In the genomic region with DNA sequence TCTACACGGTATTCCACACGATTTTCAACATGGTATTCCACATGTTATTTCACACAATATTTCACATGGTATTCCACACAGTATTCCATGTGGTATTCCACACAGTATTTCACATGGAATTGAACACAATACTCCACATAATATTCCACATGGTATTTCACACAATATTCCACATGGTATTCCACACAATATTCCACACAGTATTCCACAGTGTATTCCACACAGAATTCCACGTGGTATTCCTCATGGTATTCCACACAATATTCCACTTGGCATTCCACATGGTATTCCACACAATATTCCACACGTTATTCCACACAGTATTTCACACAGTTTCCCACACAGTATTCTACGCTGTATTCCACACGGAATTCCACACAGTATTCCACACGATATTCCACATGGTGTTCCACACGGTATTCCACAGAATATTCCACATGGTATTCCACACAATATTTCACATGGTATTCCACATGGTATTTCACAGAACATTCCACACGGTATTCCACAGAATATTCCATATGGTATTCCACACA, we compare ENCODE assay signal across 28 cellular contexts.
DNase-seq lines count a peak whose midpoint lies in the region; ATAC-seq and TF ChIP-seq lines count a peak whose summit lies in the region.
"Had no signal": no experiment of that assay in that cellular context is flagged by ENCODE, and none has a peak within 500 bp of the region (broad histone marks: within the 10 kb centered on the region; RNA-seq: fewer than 3 reads in every experiment).

No MANE protein-coding gene starts in this region.

- no peak for TF ChIP-seq CTCF in activated CD8-positive, alpha-beta T cell treated with anti-CD3 and anti-CD28 coated beads for 36 hours (IDR thresholded peaks at IDR 0.05)
- no peak for TF ChIP-seq CTCF in smooth muscle cell (IDR thresholded peaks at IDR 0.05; ENCODE audit: borderline replicate concordance, insufficient read depth, poor library complexity, severe bottlenecking)

- H2AFZ ChIP-seq in smooth muscle cell (ENCODE audit: low read depth), result no peak overlapping the region

- H3K79me2 ChIP-seq in smooth muscle cell (ENCODE audit: low read depth), result no peaks in the 10 kb centered on the region

- no peak for ATAC-seq in activated CD4-positive, alpha-beta T cell treated with anti-CD3 and anti-CD28 coated beads for 36 hours
- ATAC-seq in activated CD8-positive, alpha-beta T cell treated with anti-CD3 and anti-CD28 coated beads for 36 hours, result no peak
- ATAC-seq in memory B cell (ENCODE audit: low read depth) (no peak), GM21360 (IDR thresholded peaks at IDR 0.05; ENCODE audit: unreplicated experiment) (no peak)
- ATAC-seq: activated CD4-positive, CD25-positive, alpha-beta regulatory T cell treated with anti-CD3 and anti-CD28 coated beads, Interleukin-2, amount 50 U/mL, for 24 hours; body of pancreas; left lung; psoas muscle; stimulated activated naive CD8-positive, alpha-beta T cell treated with anti-CD3 and anti-CD28 coated beads, Interleukin-15, Interleukin-2, amounts not matched to agents 100 U/mL and 50 U/mL, for 24 hours had no signal

- H3K27ac ChIP-seq in CD4-positive, alpha-beta memory T cell (ENCODE audit: low read depth, low read length), result no peak overlapping the region
- no peak overlapping the region for H3K27ac ChIP-seq in smooth muscle cell (ENCODE audit: low read depth)
- H3K27ac ChIP-seq: adrenal gland, body of pancreas, left lung, psoas muscle, vagina had no signal

- intact Hi-C loops in activated CD4-positive, alpha-beta T cell treated with anti-CD3 and anti-CD28 coated beads for 36 hours (cut with DNase I, micrococcal nuclease), result loop anchor here (2.0 to 10.0 kb wide), 6 partner anchors 159 to 1077 kb away; a partner anchor contains a TSS
- intact Hi-C loops in CD4-positive, alpha-beta memory T cell (cut with micrococcal nuclease), result no loop called here
- intact Hi-C loops in activated CD8-positive, alpha-beta T cell treated with anti-CD3 and anti-CD28 coated beads for 36 hours (cut with micrococcal nuclease), result no loop called here

- no peak overlapping the region for H3K4me3 ChIP-seq in CD4-positive, alpha-beta memory T cell (ENCODE audit: low read length in 2 of 2)
- no peak overlapping the region for H3K4me3 ChIP-seq in smooth muscle cell
- H3K4me3 ChIP-seq: adrenal gland, body of pancreas, left lung, psoas muscle, vagina had no signal

- H3K9me3 ChIP-seq in CD4-positive, alpha-beta memory T cell (ENCODE audit: control insufficient read depth in 1 of 2, low read length in 2 of 2), result no peaks in the 10 kb centered on the region
- no peaks in the 10 kb centered on the region for H3K9me3 ChIP-seq in smooth muscle cell (replicated peaks; ENCODE audit: low read depth)
- H3K9me3 ChIP-seq: adrenal gland, body of pancreas, left lung, psoas muscle, vagina had no signal

- H3K4me3 Mint-ChIP-seq in activated CD4-positive, alpha-beta T cell treated with anti-CD3 and anti-CD28 coated beads for 36 hours, result peak overlapping the region; percentile 32
- peak overlapping the region in 3 of 8 donors; percentile 8 to 53 (median 28) for H3K4me3 Mint-ChIP-seq in CD4-positive, alpha-beta memory T cell
- H3K4me3 Mint-ChIP-seq in activated CD8-positive, alpha-beta T cell treated with anti-CD3 and anti-CD28 coated beads for 36 hours, result peak overlapping the region; percentile 13
- H3K4me3 Mint-ChIP-seq in memory B cell, result no peak overlapping the region

- POLR2A ChIA-PET in activated CD4-positive, alpha-beta T cell treated with anti-CD3 and anti-CD28 coated beads for 36 hours (lab: Charles Lee), result no interaction called here
- POLR2A ChIA-PET in CD4-positive, alpha-beta memory T cell (lab: Charles Lee; ENCODE audit: partially characterized antibody), result no interaction called here
- POLR2A ChIA-PET in activated CD8-positive, alpha-beta T cell treated with anti-CD3 and anti-CD28 coated beads for 36 hours (lab: Charles Lee), result no interaction called here

- WGBS in smooth muscle cell (ENCODE audit: low lambda C conversion rate), result 87% methylated on average over 9 of the region's 9 CpGs

- no peaks in the 10 kb centered on the region for H3K36me3 Mint-ChIP-seq in activated CD4-positive, alpha-beta T cell treated with anti-CD3 and anti-CD28 coated beads for 36 hours (ENCODE audit: low read depth)
- peaks cover 0 to 6% of the 10 kb centered on the region in 2 donors for H3K36me3 Mint-ChIP-seq in CD4-positive, alpha-beta memory T cell
- H3K36me3 Mint-ChIP-seq in activated CD8-positive, alpha-beta T cell treated with anti-CD3 and anti-CD28 coated beads for 36 hours (ENCODE audit: low read depth), result no peaks in the 10 kb centered on the region
- no peaks in the 10 kb centered on the region for H3K36me3 Mint-ChIP-seq in memory B cell

- H3K27me3 ChIP-seq in CD4-positive, alpha-beta memory T cell (ENCODE audit: insufficient read depth, low read length), result no peaks in the 10 kb centered on the region
- H3K27me3 ChIP-seq in smooth muscle cell (ENCODE audit: low read depth), result no peaks in the 10 kb centered on the region
- H3K27me3 ChIP-seq: adrenal gland, body of pancreas, left lung, vagina had no signal

- H3K4me2 ChIP-seq in smooth muscle cell, result no peak overlapping the region

- no peak for DNase-seq in activated CD4-positive, alpha-beta T cell treated with anti-CD3 and anti-CD28 coated beads for 36 hours
- DNase-seq in activated CD4-positive, alpha-beta T cell treated with anti-CD3 and anti-CD28 coated beads for 1 hour, result no peak
- DNase-seq in CD4-positive, alpha-beta memory T cell, result no peak
- DNase-seq in activated CD8-positive, alpha-beta T cell treated with anti-CD3 and anti-CD28 coated beads for 36 hours, result no peak
- DNase-seq in memory B cell (ENCODE audit: low spot score in 2 of 2), result no peak
- DNase-seq in AG08395 (ENCODE audit: low spot score), result no peak
- DNase-seq in smooth muscle cell (lab: John Stamatoyannopoulos, UW; ENCODE audit: unreplicated experiment), result no peak
- DNase-seq: adrenal gland; AML-193; body of pancreas; cerebellar nuclear complex; DMS53; H7; hypothalamus; left lung; mesendoderm; NCI-H1417; NCI-H2081 treated with DMSO at 0.1 percent for 48 hours; NCI-H345; NCI-H748 treated with DMSO at 0.1 percent for 48 hours; nucleus accumbens; psoas muscle; stimulated activated CD4-positive, alpha-beta T cell treated with anti-CD3 and anti-CD28 coated beads, Interleukin-15, amount 100 ng/mL, for 24 hours; stimulated activated naive CD8-positive, alpha-beta T cell treated with anti-CD3 and anti-CD28 coated beads, Interleukin-15, Interleukin-2, amounts not matched to agents 100 U/mL and 50 U/mL, for 24 hours; SW 1271 had no signal

- H3K9me3 Mint-ChIP-seq in activated CD4-positive, alpha-beta T cell treated with anti-CD3 and anti-CD28 coated beads for 36 hours (ENCODE audit: low read depth), result peaks cover 25% of the 10 kb centered on the region
- peaks cover 0 to 51% (median 3%) of the 10 kb centered on the region in 8 donors for H3K9me3 Mint-ChIP-seq in CD4-positive, alpha-beta memory T cell
- H3K9me3 Mint-ChIP-seq in activated CD8-positive, alpha-beta T cell treated with anti-CD3 and anti-CD28 coated beads for 36 hours, result peaks cover 21% of the 10 kb centered on the region
- peaks cover 6% of the 10 kb centered on the region for H3K9me3 Mint-ChIP-seq in memory B cell

- no peaks in the 10 kb centered on the region for H3K4me1 Mint-ChIP-seq in activated CD4-positive, alpha-beta T cell treated with anti-CD3 and anti-CD28 coated beads for 36 hours
- peaks cover 0 to 10% (median 3%) of the 10 kb centered on the region in 4 donors for H3K4me1 Mint-ChIP-seq in CD4-positive, alpha-beta memory T cell
- H3K4me1 Mint-ChIP-seq in activated CD8-positive, alpha-beta T cell treated with anti-CD3 and anti-CD28 coated beads for 36 hours (ENCODE audit: low read depth), result peaks cover 2% of the 10 kb centered on the region
- H3K4me1 Mint-ChIP-seq in memory B cell, result peaks cover 16% of the 10 kb centered on the region

- no peaks in the 10 kb centered on the region for H4K20me1 ChIP-seq in smooth muscle cell (ENCODE audit: low read depth)

- no peak overlapping the region for H3K9ac ChIP-seq in smooth muscle cell (ENCODE audit: low read depth)

- H3K27ac Mint-ChIP-seq in activated CD4-positive, alpha-beta T cell treated with anti-CD3 and anti-CD28 coated beads for 36 hours, result no peak overlapping the region
- peak overlapping the region in 5 of 7 donors; percentile 46 to 93 (median 85) for H3K27ac Mint-ChIP-seq in CD4-positive, alpha-beta memory T cell
- H3K27ac Mint-ChIP-seq in activated CD8-positive, alpha-beta T cell treated with anti-CD3 and anti-CD28 coated beads for 36 hours, result no peak overlapping the region
- H3K27ac Mint-ChIP-seq in memory B cell, result peak overlapping the region; percentile 87

- H3K27me3 Mint-ChIP-seq in activated CD4-positive, alpha-beta T cell treated with anti-CD3 and anti-CD28 coated beads for 36 hours, result peaks cover 3% of the 10 kb centered on the region
- H3K27me3 Mint-ChIP-seq in CD4-positive, alpha-beta memory T cell, result peaks cover 0 to 5% of the 10 kb centered on the region in 2 donors
- H3K27me3 Mint-ChIP-seq in activated CD8-positive, alpha-beta T cell treated with anti-CD3 and anti-CD28 coated beads for 36 hours, result no peaks in the 10 kb centered on the region
- H3K27me3 Mint-ChIP-seq in memory B cell, result no peaks in the 10 kb centered on the region

- H3K4me1 ChIP-seq in CD4-positive, alpha-beta memory T cell (ENCODE audit: insufficient read depth, low read length), result no peaks in the 10 kb centered on the region
- H3K4me1 ChIP-seq in smooth muscle cell (ENCODE audit: low read depth), result no peaks in the 10 kb centered on the region
- H3K4me1 ChIP-seq: body of pancreas, left lung, psoas muscle, vagina had no signal

- CTCF ChIA-PET in activated CD4-positive, alpha-beta T cell treated with anti-CD3 and anti-CD28 coated beads for 36 hours (lab: Charles Lee), result no interaction called here
- CTCF ChIA-PET in CD4-positive, alpha-beta memory T cell (lab: Charles Lee; ENCODE audit: partially characterized antibody), result no interaction called here
- CTCF ChIA-PET in activated CD8-positive, alpha-beta T cell treated with anti-CD3 and anti-CD28 coated beads for 36 hours (lab: Charles Lee), result no interaction called here

- no peaks in the 10 kb centered on the region for H3K36me3 ChIP-seq in CD4-positive, alpha-beta memory T cell (ENCODE audit: insufficient read depth, low read length)
- no peaks in the 10 kb centered on the region for H3K36me3 ChIP-seq in smooth muscle cell (ENCODE audit: low read depth)
- H3K36me3 ChIP-seq: adrenal gland, left lung, vagina had no signal

- H3F3A ChIP-seq in smooth muscle cell (ENCODE audit: low read depth), result no peaks in the 10 kb centered on the region

Comparison
In these comparisons a context has a peak if more than half of its experiments do, and no peak if none do; other contexts are left out.
1. H3K27ac Mint-ChIP-seq: peak in CD4-positive, alpha-beta memory T cell (5 of 7) and memory B cell (single experiment); none in activated CD4-positive, alpha-beta T cell treated with anti-CD3 and anti-CD28 coated beads for 36 hours (single experiment) and activated CD8-positive, alpha-beta T cell treated with anti-CD3 and anti-CD28 coated beads for 36 hours (single experiment).
2. intact Hi-C loops: an anchor here in activated CD4-positive, alpha-beta T cell treated with anti-CD3 and anti-CD28 coated beads for 36 hours (2.0 to 10.0 kb wide); none called in CD4-positive, alpha-beta memory T cell and activated CD8-positive, alpha-beta T cell treated with anti-CD3 and anti-CD28 coated beads for 36 hours.